21 cellular contexts compared by ENCODE assay signal in the genomic region with DNA sequence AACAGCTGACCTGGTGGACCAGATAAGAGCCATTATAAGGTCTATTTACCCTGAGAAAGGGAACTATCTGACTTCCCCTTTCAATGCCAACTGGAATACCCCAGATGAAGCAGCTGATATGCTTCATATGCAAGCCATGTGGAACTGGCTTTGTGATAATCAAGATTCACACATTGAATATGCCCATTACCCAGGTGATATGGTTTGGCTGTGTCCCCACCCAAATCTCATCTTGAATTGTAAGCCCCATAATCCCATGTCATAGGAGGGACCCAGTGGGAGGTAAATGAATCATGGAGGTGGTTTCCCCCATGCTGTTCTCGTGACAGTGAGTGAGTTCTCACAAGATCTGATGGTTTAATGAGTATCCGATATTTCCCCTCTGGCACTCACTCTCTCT. TPM values are rescaled to one million over a fixed set of nuclear protein-coding genes. Genes with fewer than 3 reads are reported as not detected.
DNase-seq lines count a peak whose midpoint lies in the region; ATAC-seq and TF ChIP-seq lines count a peak whose summit lies in the region.
"Had no signal": no experiment of that assay in that cellular context is flagged by ENCODE, and none has a peak within 500 bp of the region (broad histone marks: within the 10 kb centered on the region; RNA-seq: fewer than 3 reads in every experiment).

No MANE protein-coding gene starts in this region.

- H3K27me3 ChIP-seq in Karpas-422 (ENCODE audit: low read length): no peaks in the 10 kb centered on the region
- H3K27me3 ChIP-seq in colonic mucosa: no peaks in the 10 kb centered on the region
- H3K27me3 ChIP-seq: transverse colon had no signal

- no peaks in the 10 kb centered on the region for H4K20me1 ChIP-seq in Karpas-422 (ENCODE audit: insufficient read depth, low read depth, low read length)

- POLR2A ChIA-PET in activated CD4-positive, alpha-beta T cell treated with anti-CD3 and anti-CD28 coated beads, Interleukin-2, amount 10 ng/mL, durations not matched to agents 7 days and 5 days (lab: Charles Lee): interaction anchor here (0.6 kb wide), 1 partner anchor 69 kb away, joined by 6 read pairs; no protein-coding TSS in a partner anchor

- no peak overlapping the region for H2AFZ ChIP-seq in Karpas-422 (ENCODE audit: low read length)

- intact Hi-C loops in activated CD4-positive, alpha-beta T cell treated with anti-CD3 and anti-CD28 coated beads, Interleukin-2, amount 10 ng/mL, durations not matched to agents 24 days and 14 days (cut with micrococcal nuclease): no loop called here
- intact Hi-C loops in colonic mucosa (cut with DNase I): no loop called here

- peaks cover 15% of the 10 kb centered on the region for H3K9me3 Mint-ChIP-seq in activated CD4-positive, alpha-beta T cell treated with anti-CD3 and anti-CD28 coated beads, Interleukin-2, amount 10 ng/mL, durations not matched to agents 24 days and 14 days
- H3K9me3 Mint-ChIP-seq in activated CD4-positive, alpha-beta T cell treated with anti-CD3 and anti-CD28 coated beads, Interleukin-2, amount 10 ng/mL, durations not matched to agents 7 days and 5 days: peaks cover 43% of the 10 kb centered on the region

- H3K27me3 Mint-ChIP-seq in activated CD4-positive, alpha-beta T cell treated with anti-CD3 and anti-CD28 coated beads, Interleukin-2, amount 10 ng/mL, durations not matched to agents 24 days and 14 days: no peaks in the 10 kb centered on the region
- no peaks in the 10 kb centered on the region for H3K27me3 Mint-ChIP-seq in activated CD4-positive, alpha-beta T cell treated with anti-CD3 and anti-CD28 coated beads, Interleukin-2, amount 10 ng/mL, durations not matched to agents 7 days and 5 days

- no peaks in the 10 kb centered on the region for H3K9me2 ChIP-seq in Karpas-422 (replicated peaks; ENCODE audit: insufficient read depth, low read length)

- H3K4me3 Mint-ChIP-seq in activated CD4-positive, alpha-beta T cell treated with anti-CD3 and anti-CD28 coated beads, Interleukin-2, amount 10 ng/mL, durations not matched to agents 24 days and 14 days: no peak overlapping the region
- H3K4me3 Mint-ChIP-seq in activated CD4-positive, alpha-beta T cell treated with anti-CD3 and anti-CD28 coated beads, Interleukin-2, amount 10 ng/mL, durations not matched to agents 7 days and 5 days: no peak overlapping the region

- peaks cover 72% of the 10 kb centered on the region for H3K36me3 ChIP-seq in Karpas-422 (ENCODE audit: insufficient read depth, low read length)
- no peaks in the 10 kb centered on the region for H3K36me3 ChIP-seq in colonic mucosa
- H3K36me3 ChIP-seq: lower lobe of right lung, neutrophil, transverse colon had no signal

- CTCF ChIA-PET in activated CD4-positive, alpha-beta T cell treated with anti-CD3 and anti-CD28 coated beads, Interleukin-2, amount 10 ng/mL, durations not matched to agents 7 days and 5 days (lab: Charles Lee): interaction anchor here (0.8 to 1.9 kb wide), 2 partner anchors 10 to 30 kb away, joined by 3 to 4 read pairs; no protein-coding TSS in a partner anchor

- H3K36me3 Mint-ChIP-seq in activated CD4-positive, alpha-beta T cell treated with anti-CD3 and anti-CD28 coated beads, Interleukin-2, amount 10 ng/mL, durations not matched to agents 24 days and 14 days (ENCODE audit: low read depth): peaks cover 65% of the 10 kb centered on the region
- H3K36me3 Mint-ChIP-seq in activated CD4-positive, alpha-beta T cell treated with anti-CD3 and anti-CD28 coated beads, Interleukin-2, amount 10 ng/mL, durations not matched to agents 7 days and 5 days (ENCODE audit: low read depth): peaks cover 77% of the 10 kb centered on the region

- ATAC-seq in HG03521 (IDR thresholded peaks at IDR 0.05; ENCODE audit: unreplicated experiment): no peak
- ATAC-seq: A549, lower lobe of right lung had no signal

- peak; percentile 54 for DNase-seq in activated CD4-positive, alpha-beta T cell treated with anti-CD3 and anti-CD28 coated beads, Interleukin-2, amount 10 ng/mL, durations not matched to agents 24 days and 14 days
- DNase-seq in activated CD4-positive, alpha-beta T cell treated with anti-CD3 and anti-CD28 coated beads, Interleukin-2, amount 10 ng/mL, durations not matched to agents 7 days and 5 days: no peak
- DNase-seq in Karpas-422: peak; percentile 43
- DNase-seq in activated naive CD4-positive, alpha-beta T cell treated with anti-CD3 and anti-CD28 coated beads, Interleukin-2, amount 50 U/mL, for 16 hours: peak; percentile 33
- DNase-seq in pons (ENCODE audit: low spot score): peak; percentile 6
- DNase-seq in NCI-H1417 treated with DMSO at 0.1 percent for 48 hours (lab: John Stamatoyannopoulos, UW): no peak
- DNase-seq in colonic mucosa: no peak
- DNase-seq: dermis blood vessel endothelial cell, lower lobe of right lung, NCI-H1105 treated with DMSO at 0.1 percent for 48 hours, NCI-H510A treated with DMSO at 0.1 percent for 48 hours, T-helper 2 cell, transverse colon had no signal

- H3K4me1 ChIP-seq in Karpas-422 (ENCODE audit: low read length) (peaks cover 15% of the 10 kb centered on the region), colonic mucosa (no peaks in the 10 kb centered on the region)
- H3K4me1 ChIP-seq: A549, lower lobe of right lung, transverse colon had no signal

- H3K27ac ChIP-seq in Karpas-422 (ENCODE audit: low read length) (0 out of 2 replicates have a peak overlapping the region, but pooled peaks have one; percentile 19), colonic mucosa (no peak overlapping the region)
- H3K27ac ChIP-seq: A549, lower lobe of right lung, neutrophil, RWPE1, transverse colon had no signal

- H3K9me3 ChIP-seq in Karpas-422 (ENCODE audit: low read length) (peaks cover 30% of the 10 kb centered on the region), colonic mucosa (no peaks in the 10 kb centered on the region)
- H3K9me3 ChIP-seq: transverse colon had no signal

- no peak overlapping the region for H3K4me3 ChIP-seq in Karpas-422 (ENCODE audit: low read length)
- H3K4me3 ChIP-seq in colonic mucosa: no peak overlapping the region
- H3K4me3 ChIP-seq: A549, lower lobe of right lung, transverse colon had no signal

- no peak overlapping the region for H3K27ac Mint-ChIP-seq in activated CD4-positive, alpha-beta T cell treated with anti-CD3 and anti-CD28 coated beads, Interleukin-2, amount 10 ng/mL, durations not matched to agents 24 days and 14 days
- H3K27ac Mint-ChIP-seq in activated CD4-positive, alpha-beta T cell treated with anti-CD3 and anti-CD28 coated beads, Interleukin-2, amount 10 ng/mL, durations not matched to agents 7 days and 5 days: no peak overlapping the region

- peaks cover 26% of the 10 kb centered on the region for H3K4me1 Mint-ChIP-seq in activated CD4-positive, alpha-beta T cell treated with anti-CD3 and anti-CD28 coated beads, Interleukin-2, amount 10 ng/mL, durations not matched to agents 24 days and 14 days
- peaks cover 52% of the 10 kb centered on the region for H3K4me1 Mint-ChIP-seq in activated CD4-positive, alpha-beta T cell treated with anti-CD3 and anti-CD28 coated beads, Interleukin-2, amount 10 ng/mL, durations not matched to agents 7 days and 5 days

- no peak overlapping the region for H3K4me2 ChIP-seq in Karpas-422 (ENCODE audit: low read depth, low read length, poor library complexity, severe bottlenecking)
- H3K4me2 ChIP-seq: A549 had no signal

- H3K9ac ChIP-seq in Karpas-422 (ENCODE audit: low read length) (no peak overlapping the region), colonic mucosa (ENCODE audit: low read depth in 2 of 2, low read length in 2 of 2) (no peak overlapping the region)

- peaks cover 39% of the 10 kb centered on the region for H3K79me2 ChIP-seq in Karpas-422 (ENCODE audit: low read length)

- TF ChIP-seq CTCF in colonic mucosa (IDR thresholded peaks at IDR 0.05): no peak

RNA-seq across cellular contexts. Expression of gene IKZF3, which starts 42.1 kb away (rescaled TPM):
- total RNA-seq in activated CD4-positive, alpha-beta T cell treated with anti-CD3 and anti-CD28 coated beads, Interleukin-2, amount 10 ng/mL, durations not matched to agents 24 days and 14 days: 14.7 and 15.9 TPM in 2 replicates
- total RNA-seq in activated CD4-positive, alpha-beta T cell treated with anti-CD3 and anti-CD28 coated beads, Interleukin-2, amount 10 ng/mL, durations not matched to agents 7 days and 5 days: 10 to 100 TPM; 33.1 to 39.8 TPM
- total RNA-seq in Karpas-422 (2014; rRNA removed; shearing (Covaris generic); ENCODE audit: low replicate concordance): 83.0 and 137 TPM in 2 replicates
- total RNA-seq in colonic mucosa: 1 to 10 TPM; 1.8 to 2.0 TPM
- total RNA-seq: dermis blood vessel endothelial cell, fibroblast of lung had no signal

RNA-seq across cellular contexts. Expression of gene ZPBP2, which starts 46.0 kb away (rescaled TPM):
- total RNA-seq in activated CD4-positive, alpha-beta T cell treated with anti-CD3 and anti-CD28 coated beads, Interleukin-2, amount 10 ng/mL, durations not matched to agents 24 days and 14 days: not detected in 2 replicates
- not detected for total RNA-seq in activated CD4-positive, alpha-beta T cell treated with anti-CD3 and anti-CD28 coated beads, Interleukin-2, amount 10 ng/mL, durations not matched to agents 7 days and 5 days
- total RNA-seq in Karpas-422 (2014; rRNA removed; shearing (Covaris generic); ENCODE audit: low replicate concordance): 3.9 and 10.4 TPM in 2 replicates
- not detected for total RNA-seq in colonic mucosa
- total RNA-seq: astrocyte, dermis blood vessel endothelial cell, fibroblast of lung, HT-29, lower lobe of right lung, skeletal muscle tissue had no signal

Comparison
In these comparisons a context has a peak if more than half of its experiments do, and no peak if none do; other contexts are left out.
1. DNase-seq: peak in activated CD4-positive, alpha-beta T cell treated with anti-CD3 and anti-CD28 coated beads, Interleukin-2, amount 10 ng/mL, durations not matched to agents 24 days and 14 days (single experiment), Karpas-422 (single experiment), activated naive CD4-positive, alpha-beta T cell treated with anti-CD3 and anti-CD28 coated beads, Interleukin-2, amount 50 U/mL, for 16 hours (single experiment) and pons (single experiment); none in activated CD4-positive, alpha-beta T cell treated with anti-CD3 and anti-CD28 coated beads, Interleukin-2, amount 10 ng/mL, durations not matched to agents 7 days and 5 days (single experiment), NCI-H1417 treated with DMSO at 0.1 percent for 48 hours (single experiment) and colonic mucosa (single experiment).